In the genomic region with DNA sequence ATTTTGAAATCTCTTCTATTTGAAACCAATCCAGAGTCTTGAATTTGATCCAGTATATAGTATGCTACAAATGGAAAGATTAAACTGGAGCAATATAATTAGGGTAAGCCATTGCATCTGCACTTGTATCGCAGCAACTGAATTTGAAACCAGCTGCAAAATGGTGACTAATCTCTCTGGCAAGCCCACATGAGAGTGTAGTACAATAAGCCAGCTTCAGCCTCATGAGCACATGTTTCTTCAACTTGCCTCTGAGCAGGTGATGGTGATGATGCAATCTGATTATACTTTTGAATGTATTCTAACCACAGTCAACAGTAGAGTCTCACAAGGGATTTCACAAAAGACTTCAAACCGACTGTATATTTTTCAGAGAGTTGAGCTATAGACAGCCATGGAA, we compare ENCODE assay signal across 8 cellular contexts. TPM values are rescaled to one million over a fixed set of nuclear protein-coding genes. Genes with fewer than 3 reads are reported as not detected.
DNase-seq lines count a peak whose midpoint lies in the region; ATAC-seq, FAIRE-seq and TF ChIP-seq lines count a peak whose summit lies in the region.

No MANE protein-coding gene starts in this region.

- no peaks in the 10 kb centered on the region for H3K9me3 Mint-ChIP-seq in activated T-helper 17 cell treated with anti-CD3 and anti-CD28 coated beads, Interleukin-2, amount 50 U/mL, for 72 hours

- H3K4me1 ChIP-seq in esophagus muscularis mucosa, result peaks cover 0 to 10% (median 4%) of the 10 kb centered on the region in 4 donors

- peak; percentile 92 for ATAC-seq in GM19467 (IDR thresholded peaks at IDR 0.05; ENCODE audit: unreplicated experiment)
- ATAC-seq in HG03457 (IDR thresholded peaks at IDR 0.05; ENCODE audit: unreplicated experiment), result peak; percentile 83
- ATAC-seq in activated T-helper 17 cell treated with anti-CD3 and anti-CD28 coated beads, Interleukin-2, amount 50 U/mL, for 72 hours (replicated peaks), result peak; percentile 100

- no peaks in the 10 kb centered on the region for H3K27me3 Mint-ChIP-seq in activated T-helper 17 cell treated with anti-CD3 and anti-CD28 coated beads, Interleukin-2, amount 50 U/mL, for 72 hours

- H3K36me3 Mint-ChIP-seq in activated T-helper 17 cell treated with anti-CD3 and anti-CD28 coated beads, Interleukin-2, amount 50 U/mL, for 72 hours (ENCODE audit: low read depth), result peaks cover 4% of the 10 kb centered on the region

- no peak overlapping the region for H3K4me3 ChIP-seq in esophagus muscularis mucosa

- DNase-seq in DMS 273 treated with DMSO at 0.1 percent for 48 hours (lab: John Stamatoyannopoulos, UW) (peak; percentile 99), NCI-H510A treated with DMSO at 0.1 percent for 48 hours (lab: John Stamatoyannopoulos, UW) (peak; percentile 92), esophagus muscularis mucosa (ENCODE audit: extremely low spot score) (no peak)
- DNase-seq in stimulated activated CD8-positive, alpha-beta memory T cell treated with anti-CD3 and anti-CD28 coated beads, Interleukin-15, amount 100 ng/mL, for 48 hours (ENCODE audit: low read depth in 2 of 2), result peak; percentile 8 to 35

- peak overlapping the region; percentile 53 for H3K4me3 Mint-ChIP-seq in activated T-helper 17 cell treated with anti-CD3 and anti-CD28 coated beads, Interleukin-2, amount 50 U/mL, for 72 hours

- intact Hi-C loops in esophagus muscularis mucosa (cut with DNase I), result no loop called here

- no peaks in the 10 kb centered on the region for H3K9me3 ChIP-seq in esophagus muscularis mucosa

- FAIRE-seq in islet of Langerhans (lab: Jason Lieb, UNC), result peak; percentile 62

- peak overlapping the region; percentile 46 for H3K27ac Mint-ChIP-seq in activated T-helper 17 cell treated with anti-CD3 and anti-CD28 coated beads, Interleukin-2, amount 50 U/mL, for 72 hours

- no peaks in the 10 kb centered on the region for H3K36me3 ChIP-seq in esophagus muscularis mucosa

- peaks cover 4% of the 10 kb centered on the region for H3K4me1 Mint-ChIP-seq in activated T-helper 17 cell treated with anti-CD3 and anti-CD28 coated beads, Interleukin-2, amount 50 U/mL, for 72 hours

- no peak for TF ChIP-seq CTCF in esophagus muscularis mucosa (IDR thresholded peaks at IDR 0.05)

- TF ChIP-seq POLR2A in esophagus muscularis mucosa (IDR thresholded peaks at IDR 0.05; ENCODE audit: low read depth), result no peak

- no peaks in the 10 kb centered on the region for H3K27me3 ChIP-seq in esophagus muscularis mucosa

- H3K27ac ChIP-seq in esophagus muscularis mucosa (replicated peaks in 1 of 4), result no peak overlapping the region

- WGBS in esophagus muscularis mucosa, result 63% methylated on average over 2 of the region's 2 CpGs

- no peak for TF ChIP-seq EP300 in esophagus muscularis mucosa (IDR thresholded peaks at IDR 0.05)

RNA-seq across cellular contexts. Expression of a gene that starts 0.8 kb away (rescaled TPM):
- total RNA-seq in activated T-helper 17 cell treated with anti-CD3 and anti-CD28 coated beads, Interleukin-2, amount 50 U/mL, for 72 hours, result 100 to 1,000 TPM; 102 to 136 TPM
- total RNA-seq in esophagus muscularis mucosa, result 10 to 100 TPM; 11.5 to 22.0 (median 16.3) TPM

Comparison
In these comparisons a context has a peak if more than half of its experiments do, and no peak if none do; other contexts are left out.
1. RNA of a gene that starts 0.8 kb away (total RNA-seq): 102 to 136 TPM in activated T-helper 17 cell treated with anti-CD3 and anti-CD28 coated beads, Interleukin-2, amount 50 U/mL, for 72 hours; 11.5 to 22.0 TPM in esophagus muscularis mucosa; every median in the first group is over 4 times any median in the second.
2. Peak in every context shown above with its lines, with median percentiles within 50 percentile points of each other: ATAC-seq.